Comparison of ENCODE assay signal across 22 cellular contexts in the genomic region with DNA sequence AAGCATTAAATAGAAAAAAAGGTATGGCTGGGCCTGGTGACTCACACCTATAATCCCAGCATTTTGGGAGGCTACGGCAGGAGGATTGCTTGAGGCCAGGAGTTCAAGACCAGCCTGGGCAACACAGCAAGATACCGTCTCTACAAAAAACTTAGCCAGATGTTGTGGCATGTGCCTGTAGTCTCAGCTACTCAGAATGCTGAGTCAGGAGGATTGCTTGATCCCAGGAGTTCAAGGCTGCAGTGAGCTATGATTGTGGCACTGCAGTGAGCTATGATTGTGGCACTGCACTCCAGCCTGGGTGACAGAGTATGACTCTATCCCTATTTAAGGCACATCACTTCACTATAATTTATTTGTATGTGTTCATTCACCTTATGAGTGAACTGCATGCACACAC. TPM values are rescaled to one million over a fixed set of nuclear protein-coding genes. Genes with fewer than 3 reads are reported as not detected.
DNase-seq lines count a peak whose midpoint lies in the region; ATAC-seq, FAIRE-seq and TF ChIP-seq lines count a peak whose summit lies in the region.
"Had no signal": no experiment of that assay in that cellular context is flagged by ENCODE, and none has a peak within 500 bp of the region (broad histone marks: within the 10 kb centered on the region; RNA-seq: fewer than 3 reads in every experiment).

No MANE protein-coding gene starts in this region.

- H3K9ac ChIP-seq in fibroblast of lung (ENCODE audit: insufficient read depth, low read length) = no peak overlapping the region
- H3K9ac ChIP-seq: KMS-11 had no signal

- H3K27me3 Mint-ChIP-seq in HFFc6 (ENCODE audit: insufficient read depth) = no peaks in the 10 kb centered on the region; the same call in 1 of the 2 replicates
- H3K27me3 Mint-ChIP-seq: CD4-positive, alpha-beta T cell had no signal

- H3K4me2 ChIP-seq in A549 (no peak overlapping the region), fibroblast of lung (ENCODE audit: extremely low read depth, insufficient read depth, low read length) (no peak overlapping the region)
- H3K4me2 ChIP-seq: GM23338, KMS-11 had no signal

- no peak overlapping the region for H3K4me3 Mint-ChIP-seq in HFFc6
- H3K4me3 Mint-ChIP-seq: CD4-positive, alpha-beta T cell; GM23338 had no signal

- no peak for TF ChIP-seq CTCF in A549 (IDR thresholded peaks at IDR 0.05)
- TF ChIP-seq CTCF in HFFc6 (IDR thresholded peaks at IDR 0.05) = no peak
- no peak for TF ChIP-seq CTCF in breast epithelium (IDR thresholded peaks at IDR 0.05)
- TF ChIP-seq CTCF in fibroblast of lung (conservative IDR thresholded peaks at IDR 0.05 in 1 of 2, IDR thresholded peaks at IDR 0.05 in 1 of 2; ENCODE audit: low read depth in 1 of 2, low read length in 2 of 2) = no peak

- no peaks in the 10 kb centered on the region for H3K9me3 Mint-ChIP-seq in HFFc6
- H3K9me3 Mint-ChIP-seq: CD4-positive, alpha-beta T cell; GM23338 had no signal

- TF ChIP-seq RAD21 in A549 (conservative IDR thresholded peaks at IDR 0.05 in 1 of 2, IDR thresholded peaks at IDR 0.05 in 1 of 2) = no peak

- intact Hi-C loops in breast epithelium (cut with DNase I; ENCODE audit: low total_unique reads) = no loop called here

- H3K36me3 ChIP-seq in breast epithelium (no peaks in the 10 kb centered on the region), fibroblast of lung (ENCODE audit: control insufficient read depth, insufficient read depth, low read length) (peaks cover 7% of the 10 kb centered on the region)
- H3K36me3 ChIP-seq: BE2C had no signal

- H4K20me1 ChIP-seq in fibroblast of lung (ENCODE audit: control insufficient read depth, extremely low read depth, insufficient read depth, low read length) = no peaks in the 10 kb centered on the region

- no peaks in the 10 kb centered on the region for H3K27me3 ChIP-seq in breast epithelium
- H3K27me3 ChIP-seq in fibroblast of lung (ENCODE audit: control insufficient read depth, insufficient read depth, low read length) = no peaks in the 10 kb centered on the region
- H3K27me3 ChIP-seq: BE2C had no signal

- CTCF ChIA-PET in A549 (lab: Yijun Ruan, JAX) = interaction anchor here (1.1 to 1.7 kb wide), 2 partner anchors 20 to 251 kb away, joined by 3 to 5 read pairs; no protein-coding TSS in a partner anchor

- peak overlapping the region in 1 of 2 experiments; percentile 76; a peak in 3 of 6 replicates for H3K27ac ChIP-seq in A549
- H3K27ac ChIP-seq in breast epithelium = peak overlapping the region; percentile 16 to 74
- peak overlapping the region; percentile 9 for H3K27ac ChIP-seq in fibroblast of lung (ENCODE audit: insufficient read depth, low read length)
- H3K27ac ChIP-seq: HL-60, KMS-11 had no signal

- TF ChIP-seq EP300 in A549 (IDR thresholded peaks at IDR 0.05) = no peak

- H3K4me1 Mint-ChIP-seq in HFFc6 (ENCODE audit: low read depth) = peaks cover 50% of the 10 kb centered on the region
- H3K4me1 Mint-ChIP-seq: GM23338 had no signal

- TF ChIP-seq POLR2A in A549 (IDR thresholded peaks at IDR 0.05; ENCODE audit: low read length) (no peak), breast epithelium (IDR thresholded peaks at IDR 0.05) (no peak), erythroblast (IDR thresholded peaks at IDR 0.05; ENCODE audit: low read length) (no peak)

- peaks cover 72% of the 10 kb centered on the region for H3K4me1 ChIP-seq in A549
- H3K4me1 ChIP-seq in breast epithelium = no peaks in the 10 kb centered on the region
- peaks cover 6% of the 10 kb centered on the region for H3K4me1 ChIP-seq in fibroblast of lung (ENCODE audit: control insufficient read depth, extremely low read depth, insufficient read depth, low read length)
- H3K4me1 ChIP-seq: BE2C had no signal

- ATAC-seq in A549 (no peak), HG02970 (IDR thresholded peaks at IDR 0.05; ENCODE audit: low FRiP score, unreplicated experiment) (no peak), HG02885 (IDR thresholded peaks at IDR 0.05; ENCODE audit: poor library complexity, unreplicated experiment) (no peak)
- ATAC-seq: GM23338, HCT116 had no signal

- H3K36me3 Mint-ChIP-seq in HFFc6 (ENCODE audit: low read depth) = peaks cover 56% of the 10 kb centered on the region

- 0 out of 2 replicates have a peak overlapping the region, but pooled peaks have one; percentile 40 for H3K27ac Mint-ChIP-seq in HFFc6
- H3K27ac Mint-ChIP-seq: CD4-positive, alpha-beta T cell; GM23338 had no signal

- 90% methylated on average over 2 of the region's 2 CpGs for WGBS in A549 (ENCODE audit: missing lambda C conversion rate)

- H3K9me3 ChIP-seq in A549 = no peaks in the 10 kb centered on the region
- no peaks in the 10 kb centered on the region for H3K9me3 ChIP-seq in breast epithelium
- H3K9me3 ChIP-seq in fibroblast of lung (ENCODE audit: control insufficient read depth, insufficient read depth, low read depth, low read length) = no peaks in the 10 kb centered on the region
- H3K9me3 ChIP-seq: BE2C, Caco-2 had no signal

- DNase-seq in A549 (ENCODE audit: low read depth in 1 of 2, low spot score in 1 of 2) (no peak), HFFc6 (no peak), breast epithelium (ENCODE audit: low spot score in 2 of 2) (no peak), fibroblast of lung (ENCODE audit: low read depth in 2 of 2) (no peak), erythroblast (lab: John Stamatoyannopoulos, UW) (no peak), amygdala (lab: John Stamatoyannopoulos, UW) (no peak)
- DNase-seq: ACHN; BE2C; C1 segment of cervical spinal cord; Caco-2; CD4-positive, alpha-beta T cell; DMS153; DMS79; GDM1; H7 had no signal

- POLR2A ChIA-PET in A549 (lab: Yijun Ruan, JAX) = no interaction called here

- no peak overlapping the region for H2AFZ ChIP-seq in fibroblast of lung (ENCODE audit: low read length)
- H2AFZ ChIP-seq: GM23338 had no signal

- H3K79me2 ChIP-seq in fibroblast of lung (ENCODE audit: control insufficient read depth, insufficient read depth, low read length) = peaks cover 6% of the 10 kb centered on the region

- no peak overlapping the region for H3K4me3 ChIP-seq in A549
- H3K4me3 ChIP-seq in breast epithelium = no peak overlapping the region
- no peak overlapping the region for H3K4me3 ChIP-seq in fibroblast of lung (replicated peaks in 1 of 4; ENCODE audit: control extremely low read depth in 1 of 4, insufficient read depth in 1 of 4, low read depth in 3 of 4, low read length in 4 of 4)
- H3K4me3 ChIP-seq: GM23338 had no signal

- no peak for FAIRE-seq in A549 (lab: Jason Lieb, UNC)
- FAIRE-seq: GM12892 had no signal

TF ChIP-seq in A549, 52 proteins besides CTCF, POLR2A, EP300 and RAD21:
- no peak for TF ChIP-seq RNF2 (IDR thresholded peaks at IDR 0.05; ENCODE audit: borderline replicate concordance, low read depth)
- TF ChIP-seq MAFK (IDR thresholded peaks at IDR 0.05; ENCODE audit: partially characterized antibody) = peak; percentile 90

RNA-seq across cellular contexts. Expression of a gene that starts 54.3 kb away (rescaled TPM):
- 49.1 and 70.2 TPM in 2 replicates for polyA plus RNA-seq in A549 (2011; rRNA removed)
- 5.8 and 6.6 TPM in 2 replicates for polyA plus RNA-seq in A549 (2012; cell fraction: cytosol; rRNA removed)
- 15.8 and 19.0 TPM in 2 replicates for polyA plus RNA-seq in A549 (2012; cell fraction: nucleus; rRNA removed)
- 33.6 to 38.1 TPM (median 35.1 TPM) in 3 replicates for polyA plus RNA-seq in A549 (2017; fragmentation: RNase III; extraction: RNeasy Plus Mini Kit Qiagen cat#74134 plus additional on column Dnase treatment)
- 50.1 and 55.9 TPM in 2 replicates for polyA minus RNA-seq in A549 (2011; rRNA and poly(A)+ RNA removed)
- 10 to 100 TPM; 42.6 to 58.8 (median 51.7) TPM for total RNA-seq in HFFc6 (2021; fragmentation: NEBNext Ultra II Directional; extraction: Animal tissue kit (Norgen Biotek cat#: 25700))
- 100 to 1,000 TPM in 2 of 3 donors, 10 to 100 TPM in 1; 32.8 to 219 (median 204) TPM for total RNA-seq in breast epithelium
- total RNA-seq in fibroblast of lung = 176 and 214 TPM in 2 replicates
- 23.8 TPM in 2 replicates for polyA plus RNA-seq in fibroblast of lung
- 15.7 and 18.8 TPM in 2 replicates for polyA plus RNA-seq in fibroblast of lung (2012)
- polyA minus RNA-seq in fibroblast of lung (ENCODE audit: low replicate concordance) = 5.7 and 7.4 TPM in 2 replicates
